In the genomic region with DNA sequence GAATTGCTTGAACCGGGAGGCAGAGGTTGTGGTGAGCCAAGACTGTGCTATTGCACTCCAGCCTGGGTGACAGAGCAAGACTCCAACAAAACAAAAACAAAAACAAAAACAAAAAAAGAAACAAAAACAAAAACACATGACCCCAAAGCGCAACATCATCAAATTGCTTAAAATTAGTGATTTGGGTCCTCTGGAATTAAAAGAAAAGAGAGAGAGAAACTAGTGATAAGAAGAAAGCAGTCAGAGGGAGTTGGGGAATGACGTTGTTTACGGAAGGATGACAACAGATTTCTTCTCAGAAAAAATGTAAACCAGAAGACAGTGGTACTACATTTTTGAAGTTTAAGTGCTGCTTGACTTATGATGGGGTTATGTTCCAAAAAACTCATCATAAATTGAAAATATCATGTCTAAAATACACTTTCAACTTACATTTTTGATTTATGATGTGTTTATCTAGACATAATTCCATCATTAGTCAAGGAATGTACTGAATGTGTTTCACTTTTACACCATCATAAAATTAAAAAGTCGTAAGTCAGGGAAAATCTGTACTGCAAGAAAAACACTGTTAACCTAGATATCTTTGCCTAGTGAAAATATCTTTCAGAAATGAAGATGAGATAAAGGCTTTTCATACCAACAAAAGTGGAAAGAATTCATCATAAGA, we compare ENCODE assay signal across 21 cellular contexts.
A peak's percentile ranks its signal among the peaks of the same experiment; 100 is the strongest.
DNase-seq lines count a peak whose midpoint lies in the region; FAIRE-seq and TF ChIP-seq lines count a peak whose summit lies in the region.
"Had no signal": no experiment of that assay in that cellular context is flagged by ENCODE, and none has a peak within 500 bp of the region (broad histone marks: within the 10 kb centered on the region; RNA-seq: fewer than 3 reads in every experiment).

No MANE protein-coding gene starts in this region.

- H3K27me3 ChIP-seq in hepatocyte = no peaks in the 10 kb centered on the region
- H3K27me3 ChIP-seq: BLaER1 treated with 17β-estradiol and CSF1 and Interleukin-3, amounts not matched to agents 10 nM and 100 nM had no signal

- FAIRE-seq in TTC549 (lab: Jason Lieb, UNC) = peak; percentile 48
- FAIRE-seq: G401.6, GM12891, H54, HTR-8/SVneo had no signal

- no peak overlapping the region for H3K27ac ChIP-seq in hepatocyte
- H3K27ac ChIP-seq: BLaER1 treated with 17β-estradiol and CSF1 and Interleukin-3, amounts not matched to agents 10 nM and 100 nM had no signal

- no peak overlapping the region for H3K4me3 ChIP-seq in hepatocyte
- H3K4me3 ChIP-seq: BLaER1 treated with 17β-estradiol and CSF1 and Interleukin-3, amounts not matched to agents 10 nM and 100 nM; GM23338 had no signal

- H3K27ac Mint-ChIP-seq in chondrocyte (ENCODE audit: unreplicated experiment) = peak overlapping the region; percentile 41
- H3K27ac Mint-ChIP-seq: B cell; CD8-positive, alpha-beta T cell; GM23338; HFFc6; IgD-negative memory B cell had no signal

- H2AFZ ChIP-seq in hepatocyte = no peak overlapping the region
- H2AFZ ChIP-seq: GM23338 had no signal

- H4K20me1 ChIP-seq in hepatocyte (ENCODE audit: insufficient read depth, poor library complexity, severe bottlenecking) = no peaks in the 10 kb centered on the region
- H4K20me1 ChIP-seq: BLaER1 treated with 17β-estradiol and CSF1 and Interleukin-3, amounts not matched to agents 10 nM and 100 nM had no signal

- H3K4me3 Mint-ChIP-seq in chondrocyte (ENCODE audit: unreplicated experiment) = no peak overlapping the region
- H3K4me3 Mint-ChIP-seq: B cell; CD8-positive, alpha-beta T cell; GM23338; HFFc6 had no signal

- no peak overlapping the region for H3K4me2 ChIP-seq in hepatocyte
- H3K4me2 ChIP-seq: BLaER1 treated with 17β-estradiol and CSF1 and Interleukin-3, amounts not matched to agents 10 nM and 100 nM; GM23338 had no signal

- H3K4me1 Mint-ChIP-seq in chondrocyte (ENCODE audit: low read depth) = peaks cover 9% of the 10 kb centered on the region
- H3K4me1 Mint-ChIP-seq: B cell, GM23338, IgD-negative memory B cell had no signal

- no peaks in the 10 kb centered on the region for H3K36me3 ChIP-seq in hepatocyte (replicated peaks; ENCODE audit: insufficient read depth, low read depth)

- no peaks in the 10 kb centered on the region for H3K9me3 ChIP-seq in hepatocyte (ENCODE audit: low read depth)

- 95% methylated on average over 5 of the region's 5 CpGs for WGBS in hepatocyte (ENCODE audit: low lambda C conversion rate, missing lambda C conversion rate)

- H3K9me3 Mint-ChIP-seq in chondrocyte (ENCODE audit: low read depth) = peaks cover 31% of the 10 kb centered on the region

- no peaks in the 10 kb centered on the region for H3K4me1 ChIP-seq in hepatocyte (ENCODE audit: insufficient read depth)
- H3K4me1 ChIP-seq: BLaER1 treated with 17β-estradiol and CSF1 and Interleukin-3, amounts not matched to agents 10 nM and 100 nM had no signal

- TF ChIP-seq CTCF in chondrocyte (IDR thresholded peaks at IDR 0.05) (no peak), hepatocyte (IDR thresholded peaks at IDR 0.05; ENCODE audit: poor library complexity) (no peak)

- DNase-seq in EH (ENCODE audit: low read depth) = peak; percentile 27
- no peak for DNase-seq in chondrocyte (ENCODE audit: low spot score)
- peak; percentile 33 for DNase-seq in iris pigment epithelial cell (ENCODE audit: low read depth)
- DNase-seq in hepatocyte (ENCODE audit: low spot score) = no peak
- no peak for DNase-seq in NCI-H524 treated with DMSO at 0.1 percent for 48 hours (lab: John Stamatoyannopoulos, UW)
- DNase-seq in activated naive CD4-positive, alpha-beta T cell treated with anti-CD3 and anti-CD28 coated beads, Interleukin-2, amount 50 U/mL, for 16 hours = no peak
- DNase-seq: Calu3; CD8-positive, alpha-beta T cell; DMS 273 treated with DMSO at 0.1 percent for 48 hours; DND-41; HCEC 1CT; HFFc6 had no signal

- peaks cover 13% of the 10 kb centered on the region for H3K36me3 Mint-ChIP-seq in chondrocyte (ENCODE audit: low read depth)

- H3K79me2 ChIP-seq in hepatocyte = no peaks in the 10 kb centered on the region

- H3K9me2 ChIP-seq in hepatocyte (replicated peaks; ENCODE audit: insufficient read depth) = no peaks in the 10 kb centered on the region

- no peaks in the 10 kb centered on the region for H3K27me3 Mint-ChIP-seq in chondrocyte (ENCODE audit: low read depth)
- H3K27me3 Mint-ChIP-seq: IgD-negative memory B cell had no signal

Comparison
In these comparisons a context has a peak if more than half of its experiments do, and no peak if none do; other contexts are left out.
1. DNase-seq: peak in EH (single experiment) and iris pigment epithelial cell (single experiment); none in chondrocyte (single experiment), hepatocyte (single experiment), NCI-H524 treated with DMSO at 0.1 percent for 48 hours (single experiment) and activated naive CD4-positive, alpha-beta T cell treated with anti-CD3 and anti-CD28 coated beads, Interleukin-2, amount 50 U/mL, for 16 hours (single experiment).